Comparison of ENCODE assay signal across 8 cellular contexts in the genomic region with DNA sequence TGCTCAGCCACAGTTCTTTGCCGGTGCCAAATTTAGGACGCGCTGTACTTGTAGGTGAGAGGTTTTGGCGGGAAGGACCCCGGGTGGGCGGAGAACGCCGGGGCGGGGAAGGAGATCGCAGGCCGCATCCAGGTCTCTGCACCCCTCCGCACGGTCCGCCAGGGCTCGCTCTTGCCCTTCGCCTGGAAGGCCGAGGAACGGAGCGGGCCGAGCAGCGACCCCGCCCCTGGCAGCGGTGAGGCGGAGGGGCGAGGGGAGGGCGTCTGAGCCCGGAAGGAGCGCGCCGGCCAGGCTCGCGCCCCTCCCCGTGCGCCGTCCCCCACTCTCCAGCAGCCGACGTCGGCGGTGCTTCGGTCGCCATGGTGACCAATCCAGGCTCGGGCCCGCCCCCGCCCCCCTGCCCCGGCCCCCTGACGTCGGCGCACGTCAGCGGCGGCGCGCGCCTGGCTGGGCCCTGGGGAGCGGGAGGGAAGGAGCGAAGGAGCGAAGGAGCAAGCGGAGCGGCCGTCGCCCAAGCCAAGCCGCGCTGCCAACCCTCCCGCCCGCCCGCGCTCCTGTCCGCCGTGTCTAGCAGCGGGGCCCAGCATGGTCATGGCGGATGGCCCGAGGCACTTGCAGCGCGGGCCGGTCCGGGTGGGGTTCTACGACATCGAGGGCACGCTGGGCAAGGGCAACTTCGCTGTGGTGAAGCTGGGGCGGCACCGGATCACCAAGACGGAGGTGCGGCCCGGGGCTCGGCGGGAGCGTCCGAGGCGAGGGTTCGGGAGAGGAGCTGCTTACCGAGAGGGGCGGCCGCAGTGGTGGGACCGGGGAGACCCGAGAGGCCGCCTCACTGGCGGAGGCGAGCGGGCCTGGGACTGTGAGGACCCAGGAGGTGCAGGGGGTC. TPM values are rescaled to one million over a fixed set of nuclear protein-coding genes. Genes with fewer than 3 reads are reported as not detected.
DNase-seq lines count a peak whose midpoint lies in the region; ATAC-seq and TF ChIP-seq lines count a peak whose summit lies in the region.

A gene (plus strand): TSS at position 471 of the 886 bp plus-strand sequence. CDS start 115 bp downstream, at position 586.

- peak; percentile 46 for TF ChIP-seq POLR2A in GM19099 (IDR thresholded peaks at IDR 0.05; ENCODE audit: extremely low read depth, insufficient read length, low read depth)

- H3K27ac ChIP-seq in cingulate gyrus (ENCODE audit: low read depth, low read length) (peak within 1 kb of the TSS; percentile 96), layer of hippocampus (ENCODE audit: low read depth, low read length) (peak within 1 kb of the TSS; percentile 94)

- H3K36me3 ChIP-seq in BE2C, result no peaks in the 10 kb centered on the region

- no peaks in the 10 kb centered on the region for H3K9me3 ChIP-seq in BE2C

- no peaks in the 10 kb centered on the region for H3K4me1 ChIP-seq in BE2C

- peak within 1 kb of the TSS; percentile 77 for H3K4me3 ChIP-seq in BE2C (ENCODE audit: low read depth, low read length)

- peak; percentile 89 for ATAC-seq in HG03432 (IDR thresholded peaks at IDR 0.05; ENCODE audit: unreplicated experiment)

- peak; percentile 90 for TF ChIP-seq CTCF in BE2C (IDR thresholded peaks at IDR 0.05; ENCODE audit: low read depth, low read length)

- H3K27me3 ChIP-seq in BE2C (no peaks in the 10 kb centered on the region), layer of hippocampus (ENCODE audit: control insufficient read depth, insufficient read depth, low read length) (no peaks in the 10 kb centered on the region)

- DNase-seq in BE2C (peak; percentile 97), NCI-H446 treated with DMSO at 0.1 percent for 48 hours (lab: John Stamatoyannopoulos, UW) (peak; percentile 96)
- DNase-seq in activated CD4-positive, alpha-beta T cell treated with anti-CD3 and anti-CD28 coated beads for 4 hours, result peak; percentile 83 to 84
- peak; percentile 76 to 82 for DNase-seq in stimulated activated CD4-positive, alpha-beta T cell treated with anti-CD3 and anti-CD28 coated beads, Interleukin-1b, Interleukin-23, amount 100 ng/mL, for 4 hours (ENCODE audit: low read depth in 2 of 2)

RNA-seq across cellular contexts. Expression of the gene that starts here (rescaled TPM):
- 9.6 TPM for polyA plus RNA-seq in BE2C (2012; ENCODE audit: insufficient read depth, insufficient read length, low read depth)

Comparison
In these comparisons a context has a peak if more than half of its experiments do, and no peak if none do; other contexts are left out.
1. Peak in every context shown above with its lines: DNase-seq, ATAC-seq, H3K4me3 ChIP-seq and H3K27ac ChIP-seq.